In genomic region chr14:105102893-105103292, GRCh38 we compare ENCODE assay signal across 18 cellular contexts. TPM values are rescaled to one million over a fixed set of nuclear protein-coding genes. Genes with fewer than 3 reads are reported as not detected.
"Had no signal": no experiment of that assay in that cellular context is flagged by ENCODE, and none has a peak within 500 bp of the region (broad histone marks: within the 10 kb centered on the region; RNA-seq: fewer than 3 reads in every experiment).

No MANE protein-coding gene starts in this region.

- DNase-seq: cerebellar nuclear complex; effector memory CD8-positive, alpha-beta T cell; foreskin keratinocyte; kidney; left colon; mammary epithelial cell; occipital lobe; psoas muscle; retina; small intestine; stimulated activated CD4-positive, alpha-beta T cell treated with anti-CD3 and anti-CD28 coated beads, Interleukin-12 subunit alpha, Interleukin-12 subunit beta, amount 100 ng/mL, for 4 hours; stimulated activated naive CD4-positive, alpha-beta T cell treated with Interleukin-2 at 50 U/mL for 16 hours; tibial artery had no signal

- H3K79me2 ChIP-seq: hepatocyte, parathyroid adenoma had no signal

- H3K4me3 Mint-ChIP-seq: dendritic cell treated with granulocyte-macrophage colony-stimulating factor and Interleukin-4, amounts not matched to agents 40 ng/mL and 50 ng/mL, for 4 days; effector memory CD8-positive, alpha-beta T cell; nephron had no signal

- H3K9me3 ChIP-seq: psoas muscle, tibial artery had no signal

- H3K9ac ChIP-seq: parathyroid adenoma had no signal

- FAIRE-seq: colon, kidney, small intestine had no signal

- H3K4me3 ChIP-seq: hepatocyte, psoas muscle, tibial artery had no signal

- H3K4me2 ChIP-seq: hepatocyte had no signal

- ATAC-seq: effector memory CD8-positive, alpha-beta T cell; foreskin keratinocyte; left colon; psoas muscle had no signal

- H3K36me3 ChIP-seq: tibial artery had no signal

- H2AFZ ChIP-seq: hepatocyte, parathyroid adenoma had no signal

- H3K4me1 Mint-ChIP-seq: nephron had no signal

- H3K27ac Mint-ChIP-seq: dendritic cell treated with granulocyte-macrophage colony-stimulating factor and Interleukin-4, amounts not matched to agents 40 ng/mL and 50 ng/mL, for 4 days; effector memory CD8-positive, alpha-beta T cell; nephron had no signal

- H3K4me1 ChIP-seq: parathyroid adenoma, psoas muscle, tibial artery had no signal

- H3K9me3 Mint-ChIP-seq: effector memory CD8-positive, alpha-beta T cell had no signal

- H3K27me3 ChIP-seq: hepatocyte had no signal

- H3K27ac ChIP-seq: foreskin keratinocyte, hepatocyte, parathyroid adenoma, psoas muscle, tibial artery had no signal

RNA-seq across cellular contexts. Expression of gene GPR132, which starts 37.7 kb away (rescaled TPM):
- total RNA-seq: foreskin keratinocyte had no signal
- polyA plus RNA-seq: foreskin keratinocyte, mammary epithelial cell had no signal
